25 cellular contexts compared by ENCODE assay signal in the genomic region with DNA sequence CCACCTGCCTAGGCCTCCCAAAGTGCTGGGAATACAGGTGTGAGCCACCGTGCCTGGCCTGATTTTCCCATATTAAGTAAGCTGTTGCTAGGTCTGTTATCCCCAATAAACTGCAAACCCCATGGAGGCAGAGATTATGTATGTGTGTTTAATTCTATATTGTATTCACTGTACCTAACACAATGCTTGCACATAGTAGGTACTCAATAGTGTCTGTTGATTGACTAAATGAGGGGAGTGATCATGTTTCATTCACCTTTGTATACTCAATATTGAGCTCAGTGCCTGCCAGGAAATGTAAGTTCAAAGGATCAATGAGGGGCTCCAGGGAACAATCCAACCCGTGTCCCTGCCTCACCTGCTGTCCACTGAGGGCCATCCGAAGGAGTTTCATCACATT. TPM values are rescaled to one million over a fixed set of nuclear protein-coding genes. Genes with fewer than 3 reads are reported as not detected.
A peak's percentile ranks its signal among the peaks of the same experiment; 100 is the strongest.
DNase-seq lines count a peak whose midpoint lies in the region; ATAC-seq, FAIRE-seq and TF ChIP-seq lines count a peak whose summit lies in the region.
"Had no signal": no experiment of that assay in that cellular context is flagged by ENCODE, and none has a peak within 500 bp of the region (broad histone marks: within the 10 kb centered on the region; RNA-seq: fewer than 3 reads in every experiment).

No MANE protein-coding gene starts in this region.

- no peak overlapping the region for H3K9ac ChIP-seq in HepG2 (ENCODE audit: insufficient read depth, low read depth, low read length)
- no peak overlapping the region for H3K9ac ChIP-seq in Karpas-422 (ENCODE audit: low read length)
- H3K9ac ChIP-seq in K562 (ENCODE audit: insufficient read depth in 1 of 2, low read depth in 2 of 2, low read length in 2 of 2) = no peak overlapping the region
- H3K9ac ChIP-seq: BLaER1 had no signal

- 100% methylated on average over 3 of the region's 3 CpGs for WGBS in HepG2 (ENCODE audit: low lambda C conversion rate)
- WGBS in right lobe of liver (ENCODE audit: insufficient coverage, low coverage, low lambda C conversion rate, missing lambda C conversion rate) = 89% methylated on average over 3 of the region's 3 CpGs
- WGBS in K562 (ENCODE audit: insufficient coverage, low coverage, missing lambda C conversion rate) = 95% methylated on average over 3 of the region's 3 CpGs

- H3K27me3 Mint-ChIP-seq in nephron progenitor cell (ENCODE audit: low read depth, poor library complexity) = no peaks in the 10 kb centered on the region
- H3K27me3 Mint-ChIP-seq: CD4-positive, alpha-beta T cell had no signal

- H3K4me1 Mint-ChIP-seq in nephron progenitor cell = no peaks in the 10 kb centered on the region

- no peak for ATAC-seq in HepG2
- no peak for ATAC-seq in right lobe of liver
- ATAC-seq in K562 = no peak
- no peak for ATAC-seq in GM18870 (IDR thresholded peaks at IDR 0.05; ENCODE audit: unreplicated experiment)
- no peak for ATAC-seq in HG03280 (IDR thresholded peaks at IDR 0.05; ENCODE audit: unreplicated experiment)
- ATAC-seq: A549; CD8-positive, alpha-beta T cell had no signal

- intact Hi-C loops in HepG2 (cut with micrococcal nuclease; ENCODE audit: unreplicated experiment) (no loop called here), right lobe of liver (cut with DNase I) (no loop called here), K562 (cut with micrococcal nuclease) (no loop called here)

- FAIRE-seq in HepG2 (lab: Jason Lieb, UNC) = no peak
- no peak for FAIRE-seq in K562 (lab: Jason Lieb, UNC)
- FAIRE-seq: A549, D721Med, G401.6, GM12891, GM18507, GM19239 had no signal

- CTCF ChIA-PET in HepG2 (lab: Yijun Ruan, JAX; ENCODE audit: low intra/inter-chr PET ratio, low total read pairs) = no interaction called here
- CTCF ChIA-PET in K562 (lab: Yijun Ruan, JAX; ENCODE audit: low intra/inter-chr PET ratio) = no interaction called here

- H3K9me2 ChIP-seq in Karpas-422 (replicated peaks; ENCODE audit: insufficient read depth, low read length) = no peaks in the 10 kb centered on the region

- H3K27me3 ChIP-seq in HepG2 (ENCODE audit: control insufficient read depth in 1 of 2, insufficient read depth in 2 of 2, low read length in 2 of 2) (no peaks in the 10 kb centered on the region), right lobe of liver (no peaks in the 10 kb centered on the region), Karpas-422 (ENCODE audit: low read length) (no peaks in the 10 kb centered on the region), K562 (ENCODE audit: control insufficient read depth in 2 of 2, insufficient read depth in 2 of 2, low read length in 2 of 2) (no peaks in the 10 kb centered on the region)
- H3K27me3 ChIP-seq: BE2C, BLaER1 had no signal

- BruUV-seq in HepG2 (replicated peaks; lab: Mats Ljungman, UMichigan) = no TSS peak
- no TSS peak for BruUV-seq in K562 (replicated peaks; lab: Mats Ljungman, UMichigan)

- POLR2A ChIA-PET in HepG2 (lab: Yijun Ruan, JAX) = interaction anchor here (6.6 kb wide), 1 partner anchor 14 kb away, joined by 64 read pairs; no protein-coding TSS in a partner anchor
- POLR2A ChIA-PET in K562 (lab: Yijun Ruan, JAX) = interaction anchor here (0.7 to 2.0 kb wide), 2 partner anchors 9 to 32 kb away, joined by 3 to 9 read pairs; no protein-coding TSS in a partner anchor

- H3K36me3 ChIP-seq in HepG2 (replicated peaks in 1 of 2; ENCODE audit: control insufficient read depth in 1 of 2, insufficient read depth in 2 of 2, low read length in 2 of 2) (peaks cover 51 to 73% of the 10 kb centered on the region in 2 experiments), right lobe of liver (peaks cover 0 to 43% (median 16%) of the 10 kb centered on the region in 4 donors), Karpas-422 (ENCODE audit: insufficient read depth, low read length) (peaks cover 48% of the 10 kb centered on the region), K562 (ENCODE audit: control insufficient read depth, insufficient read depth, low read length) (peaks cover 77% of the 10 kb centered on the region; the same call in 2 of the 3 replicates)

- no peak overlapping the region for H3K4me2 ChIP-seq in HepG2 (ENCODE audit: low read depth, low read length)
- H3K4me2 ChIP-seq in Karpas-422 (ENCODE audit: low read depth, low read length, poor library complexity, severe bottlenecking) = no peak overlapping the region
- H3K4me2 ChIP-seq in K562 (ENCODE audit: insufficient read depth, low read length) = no peak overlapping the region
- H3K4me2 ChIP-seq: A549, BLaER1 had no signal

- H3K79me2 ChIP-seq in HepG2 (ENCODE audit: insufficient read depth, low read length) (no peaks in the 10 kb centered on the region), Karpas-422 (ENCODE audit: low read length) (no peaks in the 10 kb centered on the region; the same call in 1 of the 2 replicates), K562 (ENCODE audit: control insufficient read depth, insufficient read depth, low read length) (no peaks in the 10 kb centered on the region)

- TF ChIP-seq CTCF in HepG2 (CRISPR knock-in tag; IDR thresholded peaks at IDR 0.05) = no peak
- no peak for TF ChIP-seq CTCF in right lobe of liver (IDR thresholded peaks at IDR 0.05)
- no peak for TF ChIP-seq CTCF in K562 (IDR thresholded peaks at IDR 0.05 in 2 of 3, conservative IDR thresholded peaks at IDR 0.05 in 1 of 3; ENCODE audit: insufficient read depth in 2 of 3, low read depth in 1 of 3, low read length in 3 of 3)
- no peak for TF ChIP-seq CTCF in nephron progenitor cell (IDR thresholded peaks at IDR 0.05)

- no peak overlapping the region for H3K4me3 ChIP-seq in HepG2 (replicated peaks in 1 of 3; ENCODE audit: insufficient read depth in 1 of 3, low read depth in 2 of 3, low read length in 3 of 3)
- no peak overlapping the region for H3K4me3 ChIP-seq in right lobe of liver
- no peak overlapping the region for H3K4me3 ChIP-seq in Karpas-422 (ENCODE audit: low read length)
- H3K4me3 ChIP-seq in K562 = no peak overlapping the region
- H3K4me3 ChIP-seq: A549, BLaER1 had no signal

- DNase-seq in HepG2 (ENCODE audit: low spot score) (no peak), right lobe of liver (no peak), Karpas-422 (peak; percentile 34), K562 (ENCODE audit: extremely low read depth in 1 of 4, low spot score in 3 of 4) (no peak), nephron progenitor cell (no peak), NCI-H2171 treated with DMSO at 0.1 percent for 48 hours (lab: John Stamatoyannopoulos, UW) (no peak)
- DNase-seq: AML-193; BE2C; C1 segment of cervical spinal cord; Caco-2; Calu3; CD4-positive, alpha-beta T cell; CD8-positive, alpha-beta T cell; DMS79 treated with DMSO at 0.1 percent for 48 hours; GF-D8 had no signal

- H3K9me3 ChIP-seq in HepG2 (ENCODE audit: low read length) = no peaks in the 10 kb centered on the region
- H3K9me3 ChIP-seq in right lobe of liver = no peaks in the 10 kb centered on the region
- H3K9me3 ChIP-seq in Karpas-422 (ENCODE audit: low read length) = no peaks in the 10 kb centered on the region
- H3K9me3 ChIP-seq in K562 (replicated peaks; ENCODE audit: control insufficient read depth, insufficient read depth, low read depth, low read length) = no peaks in the 10 kb centered on the region
- H3K9me3 ChIP-seq: A549, BE2C, BLaER1, Caco-2 had no signal

- H3K36me3 Mint-ChIP-seq in nephron progenitor cell (ENCODE audit: low read depth) = peaks cover 52% of the 10 kb centered on the region

- in situ Hi-C loops in HepG2 (cut with HindIII; ENCODE audit: extremely low pct_ligation_motif_present, low pct_unique_long_range_greater_than_20kb) = no loop called here
- in situ Hi-C loops in K562 (cut with MboI) = no loop called here

- TF ChIP-seq RAD21 in HepG2 (CRISPR knock-in tag; IDR thresholded peaks at IDR 0.05) = no peak
- no peak for TF ChIP-seq RAD21 in K562 (CRISPR knock-in tag; conservative IDR thresholded peaks at IDR 0.05 in 1 of 2, IDR thresholded peaks at IDR 0.05 in 1 of 2)

- H3K9me3 Mint-ChIP-seq in nephron progenitor cell = no peaks in the 10 kb centered on the region
- H3K9me3 Mint-ChIP-seq: CD4-positive, alpha-beta T cell; CD8-positive, alpha-beta T cell had no signal

- peaks cover 15% of the 10 kb centered on the region for H3K4me1 ChIP-seq in HepG2 (ENCODE audit: insufficient read depth, low read length)
- H3K4me1 ChIP-seq in right lobe of liver = no peaks in the 10 kb centered on the region
- peaks cover 22% of the 10 kb centered on the region for H3K4me1 ChIP-seq in Karpas-422 (ENCODE audit: low read length)
- no peaks in the 10 kb centered on the region for H3K4me1 ChIP-seq in K562 (replicated peaks in 1 of 2; ENCODE audit: control insufficient read depth in 2 of 2, insufficient read depth in 2 of 2, low read length in 2 of 2)
- H3K4me1 ChIP-seq: BE2C, BLaER1, Caco-2 had no signal

- TF ChIP-seq POLR2A in HepG2 (IDR thresholded peaks at IDR 0.05; ENCODE audit: insufficient read depth in 1 of 2, low read depth in 2 of 2, low read length in 2 of 2) (no peak), right lobe of liver (IDR thresholded peaks at IDR 0.05) (no peak), K562 (conservative IDR thresholded peaks at IDR 0.05) (no peak)

- TF ChIP-seq EP300 in HepG2 (IDR thresholded peaks at IDR 0.05; ENCODE audit: low read depth in 2 of 2, low read length in 2 of 2) (no peak), HepG2 (CRISPR knock-in tag; IDR thresholded peaks at IDR 0.05; ENCODE audit: borderline replicate concordance) (no peak), K562 (IDR thresholded peaks at IDR 0.05; ENCODE audit: low read length) (no peak)

- no peak overlapping the region for H3K4me3 Mint-ChIP-seq in nephron progenitor cell
- H3K4me3 Mint-ChIP-seq: CD4-positive, alpha-beta T cell; CD8-positive, alpha-beta T cell had no signal

- H3K27ac Mint-ChIP-seq in nephron progenitor cell = peak overlapping the region; percentile 69
- H3K27ac Mint-ChIP-seq: CD4-positive, alpha-beta T cell; CD8-positive, alpha-beta T cell had no signal

- H3K9me1 ChIP-seq in K562 (ENCODE audit: control insufficient read depth, insufficient read depth, low read length) = no peaks in the 10 kb centered on the region

- H3K27ac ChIP-seq in HepG2 (ENCODE audit: extremely low read length, insufficient read depth, low read length) (no peak overlapping the region), right lobe of liver (no peak overlapping the region), Karpas-422 (ENCODE audit: low read length) (no peak overlapping the region), K562 (ENCODE audit: extremely low read depth, low read depth, low read length) (no peak overlapping the region)
- H3K27ac ChIP-seq: 22Rv1, A549, BLaER1 had no signal

- H2AFZ ChIP-seq in HepG2 (ENCODE audit: low read length) (no peak overlapping the region), Karpas-422 (ENCODE audit: low read length) (no peak overlapping the region), K562 (ENCODE audit: low read depth, low read length) (no peak overlapping the region)

- H4K20me1 ChIP-seq in HepG2 (ENCODE audit: insufficient read depth, low read length) = no peaks in the 10 kb centered on the region
- H4K20me1 ChIP-seq in Karpas-422 (ENCODE audit: insufficient read depth, low read depth, low read length) = no peaks in the 10 kb centered on the region
- no peaks in the 10 kb centered on the region for H4K20me1 ChIP-seq in K562 (replicated peaks; ENCODE audit: control insufficient read depth, insufficient read depth, low read length)
- H4K20me1 ChIP-seq: BLaER1 had no signal

RNA-seq across cellular contexts. Expression of gene GGA2, which starts 14.6 kb away (rescaled TPM):
- 69.8 and 93.1 TPM in 2 replicates for total RNA-seq in HepG2 (2016; rRNA removed; fragmentation: Illumina TruSeq; extraction: Trizol)
- total RNA-seq in HepG2 (2016; cell fraction: cytosol; rRNA removed; fragmentation: Illumina TruSeq; extraction: Trizol; ENCODE audit: low read depth) = 52.6 and 57.4 TPM in 2 replicates
- total RNA-seq in HepG2 (2016; cell fraction: insoluble cytoplasmic fraction; rRNA removed; fragmentation: Illumina TruSeq; extraction: Trizol) = 76.8 and 80.6 TPM in 2 replicates
- total RNA-seq in HepG2 (2016; cell fraction: membrane; rRNA removed; fragmentation: Illumina TruSeq; extraction: Trizol) = 41.5 and 45.8 TPM in 2 replicates
- total RNA-seq in HepG2 (2016; cell fraction: nucleus; rRNA removed; fragmentation: Illumina TruSeq; extraction: Trizol) = 84.5 and 97.4 TPM in 2 replicates
- 51.5 and 52.3 TPM in 2 replicates for polyA plus RNA-seq in HepG2 (2011; rRNA removed)
- polyA plus RNA-seq in HepG2 (2011; cell fraction: cytosol; rRNA removed) = 25.4 and 28.7 TPM in 2 replicates
- 184 and 204 TPM in 2 replicates for polyA plus RNA-seq in HepG2 (2011; cell fraction: nucleus; rRNA removed)
- 70.4 and 97.1 TPM in 2 replicates for polyA plus RNA-seq in HepG2 (2012)
- 4.7 and 5.8 TPM in 2 replicates for polyA plus RNA-seq in HepG2 (2016; cell fraction: cytosol; fragmentation: Illumina TruSeq; extraction: Trizol; ENCODE audit: low read depth)
- 87.5 and 99.8 TPM in 2 replicates for polyA plus RNA-seq in HepG2 (2016; cell fraction: insoluble cytoplasmic fraction; fragmentation: Illumina TruSeq; extraction: Trizol; ENCODE audit: low read depth)
- 11.1 and 11.7 TPM in 2 replicates for polyA plus RNA-seq in HepG2 (2016; cell fraction: membrane; fragmentation: Illumina TruSeq; extraction: Trizol; ENCODE audit: low read depth)
- polyA plus RNA-seq in HepG2 (2016; cell fraction: nucleus; fragmentation: Illumina TruSeq; extraction: Trizol; ENCODE audit: insufficient read depth, low read depth) = 238 and 249 TPM in 2 replicates
- 58.5 and 111 TPM in 2 replicates for polyA minus RNA-seq in HepG2 (2011; rRNA and poly(A)+ RNA removed; ENCODE audit: low replicate concordance)
- 31.9 and 47.6 TPM in 2 replicates for polyA minus RNA-seq in HepG2 (2011; cell fraction: cytosol; rRNA and poly(A)+ RNA removed)
- polyA minus RNA-seq in HepG2 (2011; cell fraction: nucleus; rRNA and poly(A)+ RNA removed) = 134 and 143 TPM in 2 replicates
- total RNA-seq in right lobe of liver = 10 to 100 TPM; 19.2 to 31.7 (median 27.8) TPM
- 109 and 123 TPM in 2 replicates for total RNA-seq in Karpas-422 (2014; rRNA removed; shearing (Covaris generic); ENCODE audit: low replicate concordance)
- total RNA-seq in K562 (2011; cell fraction: chromatin; rRNA removed; ENCODE audit: low replicate concordance) = 367 and 371 TPM in 2 replicates
- total RNA-seq in K562 (2011; cell fraction: nucleolus; rRNA removed) = 182 and 192 TPM in 2 replicates
- 271 and 359 TPM in 2 replicates for total RNA-seq in K562 (2011; cell fraction: nucleoplasm; rRNA removed)
- 53.3 and 66.3 TPM in 2 replicates for total RNA-seq in K562 (2014; rRNA removed)
- 64.5 and 78.7 TPM in 2 replicates for total RNA-seq in K562 (2014; rRNA removed; fragmentation: Illumina TruSeq; extraction: Trizol)
- 53.6 and 63.0 TPM in 2 replicates for total RNA-seq in K562 (2015; rRNA removed; fragmentation: Illumina TruSeq; extraction: Trizol)
- 88.9 and 93.1 TPM in 2 replicates for total RNA-seq in K562 (2021)
- polyA plus RNA-seq in K562 (2011; rRNA removed) = 97.5 and 110 TPM in 2 replicates
- 43.4 and 61.3 TPM in 2 replicates for polyA plus RNA-seq in K562 (2011; cell fraction: cytosol; rRNA removed)
- polyA plus RNA-seq in K562 (2011; cell fraction: nucleus; rRNA removed) = 220 and 244 TPM in 2 replicates
- 54.5 and 77.0 TPM in 2 replicates for polyA plus RNA-seq in K562 (2012)
- 99.9 and 133 TPM in 2 replicates for polyA plus RNA-seq in K562 (2014; fragmentation: Illumina TruSeq; extraction: Trizol)
- 10 to 100 TPM; 11.9 to 15.7 TPM for polyA plus RNA-seq in K562 (2014; fragmentation: Nextera tagmentation; extraction: Ambion mirVana)
- polyA plus RNA-seq in K562 (2014; rRNA removed) = 74.6 and 78.4 TPM in 2 replicates
- 87.4 and 89.5 TPM in 2 replicates for polyA minus RNA-seq in K562 (2011; rRNA and poly(A)+ RNA removed)
- 36.8 and 46.2 TPM in 2 replicates for polyA minus RNA-seq in K562 (2011; cell fraction: cytosol; rRNA and poly(A)+ RNA removed)
- polyA minus RNA-seq in K562 (2011; cell fraction: nucleus; rRNA and poly(A)+ RNA removed) = 56.7 and 77.6 TPM in 2 replicates

RNA-seq across cellular contexts. Expression of gene EARS2, which starts 32.3 kb away (rescaled TPM):
- 80.4 and 84.2 TPM in 2 replicates for total RNA-seq in HepG2 (2016; rRNA removed; fragmentation: Illumina TruSeq; extraction: Trizol)
- total RNA-seq in HepG2 (2016; cell fraction: cytosol; rRNA removed; fragmentation: Illumina TruSeq; extraction: Trizol; ENCODE audit: low read depth) = 18.1 and 20.7 TPM in 2 replicates
- total RNA-seq in HepG2 (2016; cell fraction: insoluble cytoplasmic fraction; rRNA removed; fragmentation: Illumina TruSeq; extraction: Trizol) = 79.1 and 84.4 TPM in 2 replicates
- total RNA-seq in HepG2 (2016; cell fraction: membrane; rRNA removed; fragmentation: Illumina TruSeq; extraction: Trizol) = 44.8 and 49.7 TPM in 2 replicates
- total RNA-seq in HepG2 (2016; cell fraction: nucleus; rRNA removed; fragmentation: Illumina TruSeq; extraction: Trizol) = 64.8 and 79.0 TPM in 2 replicates
- polyA plus RNA-seq in HepG2 (2011; rRNA removed) = 49.4 and 54.7 TPM in 2 replicates
- 41.5 and 46.7 TPM in 2 replicates for polyA plus RNA-seq in HepG2 (2011; cell fraction: cytosol; rRNA removed)
- 131 and 162 TPM in 2 replicates for polyA plus RNA-seq in HepG2 (2011; cell fraction: nucleus; rRNA removed)
- 27.0 and 35.2 TPM in 2 replicates for polyA plus RNA-seq in HepG2 (2012)
- 8.2 and 10.2 TPM in 2 replicates for polyA plus RNA-seq in HepG2 (2016; cell fraction: cytosol; fragmentation: Illumina TruSeq; extraction: Trizol; ENCODE audit: low read depth)
- polyA plus RNA-seq in HepG2 (2016; cell fraction: insoluble cytoplasmic fraction; fragmentation: Illumina TruSeq; extraction: Trizol; ENCODE audit: low read depth) = 69.7 and 75.5 TPM in 2 replicates
- polyA plus RNA-seq in HepG2 (2016; cell fraction: membrane; fragmentation: Illumina TruSeq; extraction: Trizol; ENCODE audit: low read depth) = 20.9 and 22.2 TPM in 2 replicates
- polyA plus RNA-seq in HepG2 (2016; cell fraction: nucleus; fragmentation: Illumina TruSeq; extraction: Trizol; ENCODE audit: insufficient read depth, low read depth) = 59.4 and 64.9 TPM in 2 replicates
- 142 and 329 TPM in 2 replicates for polyA minus RNA-seq in HepG2 (2011; rRNA and poly(A)+ RNA removed; ENCODE audit: low replicate concordance)
- 36.3 and 43.7 TPM in 2 replicates for polyA minus RNA-seq in HepG2 (2011; cell fraction: cytosol; rRNA and poly(A)+ RNA removed)
- polyA minus RNA-seq in HepG2 (2011; cell fraction: nucleus; rRNA and poly(A)+ RNA removed) = 112 and 117 TPM in 2 replicates
- total RNA-seq in right lobe of liver = 10 to 100 TPM; 14.9 to 47.7 (median 15.9) TPM
- 25.5 and 27.9 TPM in 2 replicates for total RNA-seq in Karpas-422 (2014; rRNA removed; shearing (Covaris generic); ENCODE audit: low replicate concordance)
- total RNA-seq in K562 (2011; cell fraction: chromatin; rRNA removed; ENCODE audit: low replicate concordance) = 61.3 and 143 TPM in 2 replicates
- total RNA-seq in K562 (2011; cell fraction: nucleolus; rRNA removed) = 97.4 and 101 TPM in 2 replicates
- 85.9 and 96.5 TPM in 2 replicates for total RNA-seq in K562 (2011; cell fraction: nucleoplasm; rRNA removed)
- total RNA-seq in K562 (2014; rRNA removed) = 31.3 and 40.7 TPM in 2 replicates
- 38.2 and 42.1 TPM in 2 replicates for total RNA-seq in K562 (2014; rRNA removed; fragmentation: Illumina TruSeq; extraction: Trizol)
- total RNA-seq in K562 (2015; rRNA removed; fragmentation: Illumina TruSeq; extraction: Trizol) = 39.9 and 41.7 TPM in 2 replicates
- 35.7 and 35.9 TPM in 2 replicates for total RNA-seq in K562 (2021)
- polyA plus RNA-seq in K562 (2011; rRNA removed) = 57.4 and 63.3 TPM in 2 replicates
- polyA plus RNA-seq in K562 (2011; cell fraction: cytosol; rRNA removed) = 80.9 and 118 TPM in 2 replicates
- polyA plus RNA-seq in K562 (2011; cell fraction: nucleus; rRNA removed) = 62.7 and 98.7 TPM in 2 replicates
- polyA plus RNA-seq in K562 (2012) = 17.5 and 29.5 TPM in 2 replicates
- polyA plus RNA-seq in K562 (2014; fragmentation: Illumina TruSeq; extraction: Trizol) = 46.6 and 58.6 TPM in 2 replicates
- 10 to 100 TPM; 17.6 to 20.4 TPM for polyA plus RNA-seq in K562 (2014; fragmentation: Nextera tagmentation; extraction: Ambion mirVana)
- polyA plus RNA-seq in K562 (2014; rRNA removed) = 36.3 and 43.2 TPM in 2 replicates
- 78.2 and 79.2 TPM in 2 replicates for polyA minus RNA-seq in K562 (2011; rRNA and poly(A)+ RNA removed)
- 41.2 and 58.2 TPM in 2 replicates for polyA minus RNA-seq in K562 (2011; cell fraction: cytosol; rRNA and poly(A)+ RNA removed)
- 39.6 and 57.3 TPM in 2 replicates for polyA minus RNA-seq in K562 (2011; cell fraction: nucleus; rRNA and poly(A)+ RNA removed)

RNA-seq across cellular contexts. Expression of gene UBFD1, which starts 32.6 kb away (rescaled TPM):
- total RNA-seq in HepG2 (2016; rRNA removed; fragmentation: Illumina TruSeq; extraction: Trizol) (111 and 142 TPM in 2 replicates), right lobe of liver (10 to 100 TPM; 27.6 to 50.5 (median 37.4) TPM), K562 (2014; rRNA removed) (66.2 and 91.7 TPM in 2 replicates), K562 (2014; rRNA removed; fragmentation: Illumina TruSeq; extraction: Trizol) (31.0 and 34.6 TPM in 2 replicates), K562 (2015; rRNA removed; fragmentation: Illumina TruSeq; extraction: Trizol) (25.5 and 26.3 TPM in 2 replicates), K562 (2021) (65.6 and 68.1 TPM in 2 replicates)
- 27.2 and 33.8 TPM in 2 replicates for total RNA-seq in HepG2 (2016; cell fraction: cytosol; rRNA removed; fragmentation: Illumina TruSeq; extraction: Trizol; ENCODE audit: low read depth)
- total RNA-seq in HepG2 (2016; cell fraction: insoluble cytoplasmic fraction; rRNA removed; fragmentation: Illumina TruSeq; extraction: Trizol) = 112 and 143 TPM in 2 replicates
- 46.0 and 47.2 TPM in 2 replicates for total RNA-seq in HepG2 (2016; cell fraction: membrane; rRNA removed; fragmentation: Illumina TruSeq; extraction: Trizol)
- total RNA-seq in HepG2 (2016; cell fraction: nucleus; rRNA removed; fragmentation: Illumina TruSeq; extraction: Trizol) = 80.6 and 99.3 TPM in 2 replicates
- polyA plus RNA-seq in HepG2 (2011; rRNA removed) (97.6 and 100 TPM in 2 replicates), K562 (2011; rRNA removed) (51.3 and 53.2 TPM in 2 replicates), K562 (2014; fragmentation: Illumina TruSeq; extraction: Trizol) (29.0 and 34.0 TPM in 2 replicates), K562 (2014; fragmentation: Nextera tagmentation; extraction: Ambion mirVana) (10 to 100 TPM; 10.7 to 11.0 TPM), K562 (2014; rRNA removed) (47.9 and 58.8 TPM in 2 replicates)
- polyA plus RNA-seq in HepG2 (2011; cell fraction: cytosol; rRNA removed) = 98.1 and 112 TPM in 2 replicates
- 129 and 137 TPM in 2 replicates for polyA plus RNA-seq in HepG2 (2011; cell fraction: nucleus; rRNA removed)
- 83.8 and 88.4 TPM in 2 replicates for polyA plus RNA-seq in HepG2 (2012)
- polyA plus RNA-seq in HepG2 (2016; cell fraction: cytosol; fragmentation: Illumina TruSeq; extraction: Trizol; ENCODE audit: low read depth) = 31.2 and 32.8 TPM in 2 replicates
- polyA plus RNA-seq in HepG2 (2016; cell fraction: insoluble cytoplasmic fraction; fragmentation: Illumina TruSeq; extraction: Trizol; ENCODE audit: low read depth) = 119 and 123 TPM in 2 replicates
- polyA plus RNA-seq in HepG2 (2016; cell fraction: membrane; fragmentation: Illumina TruSeq; extraction: Trizol; ENCODE audit: low read depth) = 30.0 and 32.3 TPM in 2 replicates
- polyA plus RNA-seq in HepG2 (2016; cell fraction: nucleus; fragmentation: Illumina TruSeq; extraction: Trizol; ENCODE audit: insufficient read depth, low read depth) = 89.9 and 95.2 TPM in 2 replicates
- 49.6 and 117 TPM in 2 replicates for polyA minus RNA-seq in HepG2 (2011; rRNA and poly(A)+ RNA removed; ENCODE audit: low replicate concordance)
- 61.7 and 68.8 TPM in 2 replicates for polyA minus RNA-seq in HepG2 (2011; cell fraction: cytosol; rRNA and poly(A)+ RNA removed)
- polyA minus RNA-seq in HepG2 (2011; cell fraction: nucleus; rRNA and poly(A)+ RNA removed) = 155 and 167 TPM in 2 replicates
- total RNA-seq in Karpas-422 (2014; rRNA removed; shearing (Covaris generic); ENCODE audit: low replicate concordance) = 43.1 and 69.5 TPM in 2 replicates
- total RNA-seq in K562 (2011; cell fraction: chromatin; rRNA removed; ENCODE audit: low replicate concordance) = 119 and 132 TPM in 2 replicates
- 81.9 and 104 TPM in 2 replicates for total RNA-seq in K562 (2011; cell fraction: nucleolus; rRNA removed)
- total RNA-seq in K562 (2011; cell fraction: nucleoplasm; rRNA removed) = 134 and 172 TPM in 2 replicates
- 45.2 and 62.5 TPM in 2 replicates for polyA plus RNA-seq in K562 (2011; cell fraction: cytosol; rRNA removed)
- 77.7 and 83.6 TPM in 2 replicates for polyA plus RNA-seq in K562 (2011; cell fraction: nucleus; rRNA removed)
- polyA plus RNA-seq in K562 (2012) = 29.3 and 42.1 TPM in 2 replicates
- 44.9 and 47.1 TPM in 2 replicates for polyA minus RNA-seq in K562 (2011; rRNA and poly(A)+ RNA removed)
- 22.3 and 28.6 TPM in 2 replicates for polyA minus RNA-seq in K562 (2011; cell fraction: cytosol; rRNA and poly(A)+ RNA removed)
- 43.6 and 61.6 TPM in 2 replicates for polyA minus RNA-seq in K562 (2011; cell fraction: nucleus; rRNA and poly(A)+ RNA removed)

Comparison
In these comparisons a context has a peak if more than half of its experiments do, and no peak if none do; other contexts are left out.
1. Of the 241 proteins assayed by ChIP-seq in both HepG2 and K562: peak only in HepG2: none; only in K562: none; in both: ZKSCAN1; in neither: 240.